Comparison of ENCODE assay signal across 1 cellular context in genomic region chr2:171712051-171712450, GRCh38.
A peak's percentile ranks its signal among the peaks of the same experiment; 100 is the strongest.
TF ChIP-seq lines count a peak whose summit lies in the region.

No MANE protein-coding gene starts in this region.

TF ChIP-seq in HEK293, 187 proteins besides CTCF, POLR2A, EP300 and RAD21 (continued from another document and continues in another):
- TF ChIP-seq REST (tag by site-specific recombination; IDR thresholded peaks at IDR 0.05) (no peak), ZNF398 (tag by site-specific recombination; IDR thresholded peaks at IDR 0.05) (no peak), HOXC10 (CRISPR knock-in tag; IDR thresholded peaks at IDR 0.05) (no peak), ZNF132 (tag by site-specific recombination; IDR thresholded peaks at IDR 0.05; ENCODE audit: borderline replicate concordance) (no peak), PRDM2 (tag by site-specific recombination; IDR thresholded peaks at IDR 0.05; ENCODE audit: borderline replicate concordance) (no peak), ZNF792 (tag by site-specific recombination; IDR thresholded peaks at IDR 0.05) (no peak), ZBTB1 (tag by site-specific recombination; IDR thresholded peaks at IDR 0.05) (no peak), ZNF777 (tag by site-specific recombination; IDR thresholded peaks at IDR 0.05; ENCODE audit: borderline replicate concordance) (no peak), ZNF10 (tag by site-specific recombination; IDR thresholded peaks at IDR 0.05) (no peak), ZFHX2 (tag by site-specific recombination; conservative IDR thresholded peaks at IDR 0.05) (no peak), ZIC2 (tag by site-specific recombination; IDR thresholded peaks at IDR 0.05) (no peak), ZBTB49 (tag by site-specific recombination; IDR thresholded peaks at IDR 0.05; ENCODE audit: low read depth) (no peak), KLF1 (tag by site-specific recombination; IDR thresholded peaks at IDR 0.05) (no peak), AEBP2 (tag by site-specific recombination; IDR thresholded peaks at IDR 0.05; ENCODE audit: borderline replicate concordance) (no peak), KLF9 (tag by site-specific recombination; IDR thresholded peaks at IDR 0.05; ENCODE audit: low read depth) (no peak), ZNF366 (tag by site-specific recombination; conservative IDR thresholded peaks at IDR 0.05) (peak; percentile 62), ZNF449 (tag by site-specific recombination; IDR thresholded peaks at IDR 0.05) (peak; percentile 36; the same call in 1 of the 2 replicates), PRDM10 (tag by site-specific recombination; IDR thresholded peaks at IDR 0.05) (no peak), SP2 (tag by site-specific recombination; IDR thresholded peaks at IDR 0.05) (0 out of 2 replicates have a peak, but pooled peaks have one; percentile 33), GLI2 (tag by site-specific recombination; IDR thresholded peaks at IDR 0.05; ENCODE audit: borderline replicate concordance, low read depth) (0 out of 2 replicates have a peak, but pooled peaks have one; percentile 40), ZNF621 (tag by site-specific recombination; IDR thresholded peaks at IDR 0.05) (no peak), KLF16 (tag by site-specific recombination; IDR thresholded peaks at IDR 0.05) (no peak), ZNF175 (tag by site-specific recombination; IDR thresholded peaks at IDR 0.05) (no peak), ZFP3 (tag by site-specific recombination; IDR thresholded peaks at IDR 0.05; ENCODE audit: low read depth) (no peak), OSR2 (tag by site-specific recombination; IDR thresholded peaks at IDR 0.05) (0 out of 2 replicates have a peak, but pooled peaks have one; percentile 23), KLF17 (tag by site-specific recombination; IDR thresholded peaks at IDR 0.05) (no peak), ZNF302 (tag by site-specific recombination; IDR thresholded peaks at IDR 0.05; ENCODE audit: low read depth) (no peak), ZNF580 (tag by site-specific recombination; IDR thresholded peaks at IDR 0.05) (0 out of 2 replicates have a peak, but pooled peaks have one; percentile 10), FEZF1 (tag by site-specific recombination; IDR thresholded peaks at IDR 0.05) (peak; percentile 81), ZNF785 (tag by site-specific recombination; IDR thresholded peaks at IDR 0.05) (no peak), ZNF223 (tag by site-specific recombination; IDR thresholded peaks at IDR 0.05) (no peak)
